Comparison of ENCODE assay signal across 16 cellular contexts in the genomic region with DNA sequence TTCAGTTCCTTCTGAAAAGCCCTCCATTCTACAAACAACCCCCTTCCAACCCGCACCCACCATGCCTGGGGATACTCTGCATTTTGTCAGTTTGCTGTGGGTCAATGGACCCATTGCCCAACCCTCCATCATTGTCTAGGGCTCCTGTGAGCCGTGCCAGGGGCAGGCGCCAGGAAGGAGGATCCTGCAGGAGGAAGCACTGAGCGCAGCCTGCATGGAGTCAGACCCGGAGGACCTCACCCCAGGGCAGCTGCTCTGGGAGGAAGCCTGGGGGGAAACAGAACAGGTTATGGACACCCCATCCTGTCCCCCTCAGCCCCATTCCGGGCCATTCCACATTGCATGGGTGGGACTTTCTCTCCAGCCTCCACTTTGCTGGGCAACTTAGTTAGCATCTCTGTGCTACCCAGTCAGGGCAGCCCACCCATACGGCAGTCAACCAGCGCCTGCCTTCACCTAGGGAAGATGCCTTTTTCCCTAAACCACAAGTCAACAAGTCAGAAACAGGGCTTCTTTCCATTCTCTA. TPM values are rescaled to one million over a fixed set of nuclear protein-coding genes. Genes with fewer than 3 reads are reported as not detected.
A peak's percentile ranks its signal among the peaks of the same experiment; 100 is the strongest.
DNase-seq lines count a peak whose midpoint lies in the region; ATAC-seq, FAIRE-seq and TF ChIP-seq lines count a peak whose summit lies in the region.
"Had no signal": no experiment of that assay in that cellular context is flagged by ENCODE, and none has a peak within 500 bp of the region (broad histone marks: within the 10 kb centered on the region; RNA-seq: fewer than 3 reads in every experiment).

No MANE protein-coding gene starts in this region.

- H3K36me3 Mint-ChIP-seq in GM23338 (ENCODE audit: low read depth) = no peaks in the 10 kb centered on the region
- H3K36me3 Mint-ChIP-seq in activated T-helper 17 cell treated with anti-CD3 and anti-CD28 coated beads, Interleukin-2, amount 50 U/mL, for 72 hours (ENCODE audit: low read depth) = no peaks in the 10 kb centered on the region
- H3K36me3 Mint-ChIP-seq: memory B cell had no signal

- H3K9me2 ChIP-seq in GM23338 (ENCODE audit: insufficient read depth) = no peaks in the 10 kb centered on the region

- peaks cover 42% of the 10 kb centered on the region for H3K4me1 ChIP-seq in GM23338 (ENCODE audit: insufficient read depth)
- H3K4me1 ChIP-seq in small intestine (ENCODE audit: control insufficient read depth in 2 of 2, insufficient read depth in 1 of 2, low read depth in 1 of 2, low read length in 1 of 2) = peaks cover 0 to 5% of the 10 kb centered on the region in 2 donors
- H3K4me1 ChIP-seq: prostate gland had no signal

- no peak overlapping the region for H3K4me3 Mint-ChIP-seq in GM23338
- H3K4me3 Mint-ChIP-seq in activated T-helper 17 cell treated with anti-CD3 and anti-CD28 coated beads, Interleukin-2, amount 50 U/mL, for 72 hours = peak overlapping the region; percentile 45
- H3K4me3 Mint-ChIP-seq: HFFc6, memory B cell had no signal

- no peaks in the 10 kb centered on the region for H3K9me3 ChIP-seq in small intestine (ENCODE audit: control insufficient read depth, low read depth)
- H3K9me3 ChIP-seq: prostate gland had no signal

- ATAC-seq in GM23338 (peak; percentile 59), left lobe of liver (peak; percentile 31)
- ATAC-seq in activated T-helper 17 cell treated with anti-CD3 and anti-CD28 coated beads, Interleukin-2, amount 50 U/mL, for 72 hours (replicated peaks) = peak; percentile 9

- 62 to 68% (median 67%) methylated on average over 8 of the region's 8 CpGs for WGBS in small intestine, 3 donors

- no peak overlapping the region for H3K27ac Mint-ChIP-seq in GM23338
- peak overlapping the region; percentile 48 for H3K27ac Mint-ChIP-seq in activated T-helper 17 cell treated with anti-CD3 and anti-CD28 coated beads, Interleukin-2, amount 50 U/mL, for 72 hours
- H3K27ac Mint-ChIP-seq: HFFc6, memory B cell had no signal

- H3F3A ChIP-seq in GM23338 (replicated peaks; ENCODE audit: low read depth) = no peaks in the 10 kb centered on the region; the same call in none of the 2 replicates

- H4K20me1 ChIP-seq in GM23338 (replicated peaks; ENCODE audit: insufficient read depth) = no peaks in the 10 kb centered on the region

- H3K27me3 Mint-ChIP-seq in GM23338 (ENCODE audit: insufficient read depth, low read depth, poor library complexity) = peaks cover 21% of the 10 kb centered on the region
- H3K27me3 Mint-ChIP-seq in activated T-helper 17 cell treated with anti-CD3 and anti-CD28 coated beads, Interleukin-2, amount 50 U/mL, for 72 hours = no peaks in the 10 kb centered on the region

- DNase-seq in GM23338 (ENCODE audit: low spot score) (peak; percentile 32), left lobe of liver (ENCODE audit: low spot score) (no peak), small intestine (no peak), GF-D8 (lab: John Stamatoyannopoulos, UW) (no peak), anterior cingulate cortex (lab: John Stamatoyannopoulos, UW) (no peak), NCI-H2171 treated with DMSO at 0.1 percent for 48 hours (lab: John Stamatoyannopoulos, UW) (no peak)
- DNase-seq: AML-193; HFFc6; NCI-H187; stimulated activated CD4-positive, alpha-beta T cell treated with anti-CD3 and anti-CD28 coated beads, Interleukin-4, amount 100 ng/mL, for 1 hour; stimulated activated naive CD4-positive, alpha-beta T cell treated with Interleukin-2 at 50 U/mL for 16 hours had no signal

- no peaks in the 10 kb centered on the region for H3K27me3 ChIP-seq in GM23338 (ENCODE audit: insufficient read depth)
- no peaks in the 10 kb centered on the region for H3K27me3 ChIP-seq in small intestine (ENCODE audit: control insufficient read depth in 2 of 2, insufficient read depth in 2 of 2, low read length in 2 of 2)
- H3K27me3 ChIP-seq: hepatocyte had no signal

- TF ChIP-seq CTCF in 22Rv1 (IDR thresholded peaks at IDR 0.05) = no peak
- peak; percentile 25 to 38; a peak in 3 of 4 replicates for TF ChIP-seq CTCF in GM23338 (conservative IDR thresholded peaks at IDR 0.05; ENCODE audit: low read depth in 2 of 2)

- no peaks in the 10 kb centered on the region for H3K9me3 Mint-ChIP-seq in GM23338
- no peaks in the 10 kb centered on the region for H3K9me3 Mint-ChIP-seq in activated T-helper 17 cell treated with anti-CD3 and anti-CD28 coated beads, Interleukin-2, amount 50 U/mL, for 72 hours
- H3K9me3 Mint-ChIP-seq: HFFc6, memory B cell had no signal

- peak overlapping the region; percentile 63; the same call in 1 of the 2 replicates for H2AFZ ChIP-seq in GM23338
- H2AFZ ChIP-seq: hepatocyte had no signal

- H3K27ac ChIP-seq in 22Rv1 (0 out of 2 replicates have a peak overlapping the region, but pooled peaks have one; percentile 25), GM23338 (ENCODE audit: low read depth) (no peak overlapping the region; the same call in 1 of the 2 replicates), small intestine (ENCODE audit: low read depth in 1 of 2, low read length in 1 of 2) (peak overlapping the region in 1 of 2 donors; percentile 68)
- H3K27ac ChIP-seq: hepatocyte had no signal

- no peaks in the 10 kb centered on the region for H3K79me2 ChIP-seq in GM23338 (replicated peaks; ENCODE audit: insufficient read depth)
- H3K79me2 ChIP-seq: hepatocyte had no signal

- H3K4me3 ChIP-seq in GM23338 = no peak overlapping the region
- no peak overlapping the region for H3K4me3 ChIP-seq in small intestine (ENCODE audit: low read depth in 1 of 2, low read length in 2 of 2)
- H3K4me3 ChIP-seq: hepatocyte, prostate gland had no signal

- peaks cover 41% of the 10 kb centered on the region for H3K4me1 Mint-ChIP-seq in GM23338
- peaks cover 20% of the 10 kb centered on the region for H3K4me1 Mint-ChIP-seq in activated T-helper 17 cell treated with anti-CD3 and anti-CD28 coated beads, Interleukin-2, amount 50 U/mL, for 72 hours

- H3K4me2 ChIP-seq in GM23338 = peak overlapping the region; percentile 10; the same call in 1 of the 2 replicates
- H3K4me2 ChIP-seq: hepatocyte had no signal

- H3K36me3 ChIP-seq in GM23338 (ENCODE audit: insufficient read depth) (no peaks in the 10 kb centered on the region), small intestine (ENCODE audit: control insufficient read depth in 2 of 2, insufficient read depth in 2 of 2, low read length in 2 of 2) (no peaks in the 10 kb centered on the region)
- H3K36me3 ChIP-seq: prostate gland had no signal

- no peak for FAIRE-seq in small intestine (lab: Jason Lieb, UNC)

TF ChIP-seq in GM23338, 12 proteins besides CTCF, POLR2A, EP300 and RAD21:
- no peak for TF ChIP-seq ZNF331 (CRISPR knock-in tag; IDR thresholded peaks at IDR 0.05; ENCODE audit: low read depth)
- no peak for TF ChIP-seq STAT1 (IDR thresholded peaks at IDR 0.05; ENCODE audit: unreplicated experiment)

RNA-seq across cellular contexts. Expression of gene VDAC1, which starts 48.6 kb away (rescaled TPM):
- total RNA-seq in GM23338 (2014; rRNA removed; shearing (Covaris generic)) = 329 and 363 TPM in 2 replicates
- polyA plus RNA-seq in GM23338 (2016; fragmentation: Nextera tagmentation; extraction: Ambion mirVana) (285 and 300 TPM in 2 replicates), small intestine (100 to 1,000 TPM; 252 to 412 (median 309) TPM)
- total RNA-seq in activated T-helper 17 cell treated with anti-CD3 and anti-CD28 coated beads, Interleukin-2, amount 50 U/mL, for 72 hours = 100 to 1,000 TPM; 334 to 423 TPM
- total RNA-seq in left lobe of liver = 91.2 TPM

Comparison
In these comparisons a context has a peak if more than half of its experiments do, and no peak if none do; other contexts are left out.
1. ATAC-seq: peak in every context shown above with its lines; median percentile 59 in GM23338; 31 in left lobe of liver; 9 in activated T-helper 17 cell treated with anti-CD3 and anti-CD28 coated beads, Interleukin-2, amount 50 U/mL, for 72 hours.